ENCODE assay signal across 13 cellular contexts in genomic region chr5:61630908-61631307, GRCh38.
"Had no signal": no experiment of that assay in that cellular context is flagged by ENCODE, and none has a peak within 500 bp of the region (broad histone marks: within the 10 kb centered on the region; RNA-seq: fewer than 3 reads in every experiment).

No MANE protein-coding gene starts in this region.

- H3K27ac Mint-ChIP-seq: activated CD4-positive, alpha-beta T cell treated with anti-CD3 and anti-CD28 coated beads, Interleukin-2, amount 10 ng/mL, durations not matched to agents 24 days and 14 days; activated naive CD4-positive, alpha-beta T cell treated with anti-CD3 and anti-CD28 coated beads, Interleukin-2, amount 10 ng/mL, durations not matched to agents 7 days and 5 days; activated T-helper 17 cell treated with anti-CD3 and anti-CD28 coated beads, Interleukin-2, amount 50 U/mL, for 72 hours; type B pancreatic cell had no signal

- H3K4me3 ChIP-seq: prostate gland, SK-N-MC had no signal

- H3K9me3 Mint-ChIP-seq: activated CD4-positive, alpha-beta T cell treated with anti-CD3 and anti-CD28 coated beads, Interleukin-2, amount 10 ng/mL, durations not matched to agents 24 days and 14 days; activated naive CD4-positive, alpha-beta T cell treated with anti-CD3 and anti-CD28 coated beads, Interleukin-2, amount 10 ng/mL, durations not matched to agents 7 days and 5 days; activated T-helper 17 cell treated with anti-CD3 and anti-CD28 coated beads, Interleukin-2, amount 50 U/mL, for 72 hours; WTC11 had no signal

- H3K9me3 ChIP-seq: prostate gland had no signal

- H3K4me1 ChIP-seq: prostate gland had no signal

- H3K27ac ChIP-seq: brain microvascular endothelial cell, RWPE1, SK-N-MC had no signal

- H3K4me1 Mint-ChIP-seq: activated CD4-positive, alpha-beta T cell treated with anti-CD3 and anti-CD28 coated beads, Interleukin-2, amount 10 ng/mL, durations not matched to agents 24 days and 14 days; activated T-helper 17 cell treated with anti-CD3 and anti-CD28 coated beads, Interleukin-2, amount 50 U/mL, for 72 hours had no signal

- H3K36me3 Mint-ChIP-seq: activated naive CD4-positive, alpha-beta T cell treated with anti-CD3 and anti-CD28 coated beads, Interleukin-2, amount 10 ng/mL, durations not matched to agents 7 days and 5 days; type B pancreatic cell; WTC11 had no signal

- H3K27me3 ChIP-seq: brain microvascular endothelial cell had no signal

- ATAC-seq: activated T-helper 17 cell treated with anti-CD3 and anti-CD28 coated beads, Interleukin-2, amount 50 U/mL, for 72 hours had no signal

- H3K4me3 Mint-ChIP-seq: activated CD4-positive, alpha-beta T cell treated with anti-CD3 and anti-CD28 coated beads, Interleukin-2, amount 10 ng/mL, durations not matched to agents 24 days and 14 days; activated naive CD4-positive, alpha-beta T cell treated with anti-CD3 and anti-CD28 coated beads, Interleukin-2, amount 10 ng/mL, durations not matched to agents 7 days and 5 days; activated T-helper 17 cell treated with anti-CD3 and anti-CD28 coated beads, Interleukin-2, amount 50 U/mL, for 72 hours; type B pancreatic cell; WTC11 had no signal

- DNase-seq: activated CD4-positive, alpha-beta T cell treated with anti-CD3 and anti-CD28 coated beads, Interleukin-2, amount 10 ng/mL, durations not matched to agents 24 days and 14 days; activated CD8-positive, alpha-beta memory T cell treated with anti-CD3 and anti-CD28 coated beads for 24 hours; activated naive CD4-positive, alpha-beta T cell treated with anti-CD3 and anti-CD28 coated beads, Interleukin-2, amount 10 ng/mL, durations not matched to agents 7 days and 5 days; mesendoderm; stimulated activated CD4-positive, alpha-beta T cell treated with anti-CD3 and anti-CD28 coated beads, Interleukin-2, amount 100 ng/mL, for 48 hours; stimulated activated naive CD4-positive, alpha-beta T cell treated with Interleukin-2 at 50 U/mL for 16 hours had no signal

- H3K36me3 ChIP-seq: brain microvascular endothelial cell, prostate gland had no signal
